ENCODE assay signal across 16 cellular contexts in genomic region chr16:9845661-9846361, GRCh38.
A peak's percentile ranks its signal among the peaks of the same experiment; 100 is the strongest.
DNase-seq lines count a peak whose midpoint lies in the region; ATAC-seq, FAIRE-seq and TF ChIP-seq lines count a peak whose summit lies in the region.
"Had no signal": no experiment of that assay in that cellular context is flagged by ENCODE, and none has a peak within 500 bp of the region (broad histone marks: within the 10 kb centered on the region; RNA-seq: fewer than 3 reads in every experiment).

No MANE protein-coding gene starts in this region.

- no peak overlapping the region for H2AFZ ChIP-seq in astrocyte (ENCODE audit: low read depth, low read length)

- DNase-seq in HS-5 (ENCODE audit: low read depth), result peak; percentile 85
- DNase-seq in astrocyte (ENCODE audit: low read depth), result peak; percentile 64
- peak; percentile 62 for DNase-seq in fibroblast of the aortic adventitia (ENCODE audit: low read depth)
- peak; percentile 59 for DNase-seq in stromal cell of bone marrow (ENCODE audit: low read depth)
- no peak for DNase-seq in NCI-H187 (lab: John Stamatoyannopoulos, UW)
- DNase-seq in NCI-H748 treated with DMSO at 0.1 percent for 48 hours (lab: John Stamatoyannopoulos, UW), result no peak
- DNase-seq: activated CD4-positive, alpha-beta T cell treated with anti-CD3 and anti-CD28 coated beads, Interleukin-2, amount 50 U/mL, for 4 hours; activated naive CD4-positive, alpha-beta T cell; hippocampal formation; psoas muscle; SHP77 had no signal

- no peaks in the 10 kb centered on the region for H4K20me1 ChIP-seq in astrocyte (ENCODE audit: insufficient read depth, low read length)
- H4K20me1 ChIP-seq: BLaER1 treated with 17β-estradiol and CSF1 and Interleukin-3, amounts not matched to agents 10 nM and 100 nM had no signal

- H3K27ac ChIP-seq in astrocyte (ENCODE audit: low read depth, low read length), result peak overlapping the region; percentile 70
- H3K27ac ChIP-seq: psoas muscle, VCaP had no signal

- no peak overlapping the region for H3K4me3 Mint-ChIP-seq in astrocyte (ENCODE audit: unreplicated experiment)
- H3K4me3 Mint-ChIP-seq: dendritic cell treated with granulocyte-macrophage colony-stimulating factor and Interleukin-4, amounts not matched to agents 40 ng/mL and 50 ng/mL, for 4 days had no signal

- no peaks in the 10 kb centered on the region for H3K9me3 ChIP-seq in astrocyte (ENCODE audit: insufficient read depth, low read depth, low read length)
- H3K9me3 ChIP-seq: BLaER1 treated with 17β-estradiol and CSF1 and Interleukin-3, amounts not matched to agents 10 nM and 100 nM; psoas muscle had no signal

- no peak for ATAC-seq in HG02852 (IDR thresholded peaks at IDR 0.05; ENCODE audit: unreplicated experiment)
- ATAC-seq: esophagus mucosa, psoas muscle had no signal

- H3K4me2 ChIP-seq in astrocyte (ENCODE audit: low read length), result peak overlapping the region; percentile 51

- no peak overlapping the region for H3K4me3 ChIP-seq in astrocyte (ENCODE audit: insufficient read depth, low read depth, low read length)
- H3K4me3 ChIP-seq in fibroblast of the aortic adventitia (ENCODE audit: low read depth, low read length), result no peak overlapping the region
- H3K4me3 ChIP-seq: BLaER1 treated with 17β-estradiol and CSF1 and Interleukin-3, amounts not matched to agents 10 nM and 100 nM; psoas muscle had no signal

- TF ChIP-seq CTCF in astrocyte (IDR thresholded peaks at IDR 0.05; ENCODE audit: insufficient read depth, low read depth, low read length), result no peak
- TF ChIP-seq CTCF in fibroblast of the aortic adventitia (IDR thresholded peaks at IDR 0.05; ENCODE audit: insufficient read depth, low read length), result no peak

- H3K9ac ChIP-seq in astrocyte (ENCODE audit: low read length), result peak overlapping the region; percentile 32

- H3K79me2 ChIP-seq in astrocyte (ENCODE audit: insufficient read depth, low read length), result no peaks in the 10 kb centered on the region

- H3K9me3 Mint-ChIP-seq in astrocyte (ENCODE audit: unreplicated experiment), result no peaks in the 10 kb centered on the region
- H3K9me3 Mint-ChIP-seq: dendritic cell treated with granulocyte-macrophage colony-stimulating factor and Interleukin-4, amounts not matched to agents 40 ng/mL and 50 ng/mL, for 4 days had no signal

- no peaks in the 10 kb centered on the region for H3K36me3 Mint-ChIP-seq in astrocyte (ENCODE audit: low read depth, unreplicated experiment)

- no peak overlapping the region for H3K27ac Mint-ChIP-seq in astrocyte (ENCODE audit: unreplicated experiment)
- H3K27ac Mint-ChIP-seq: dendritic cell treated with granulocyte-macrophage colony-stimulating factor and Interleukin-4, amounts not matched to agents 40 ng/mL and 50 ng/mL, for 4 days had no signal

- no peaks in the 10 kb centered on the region for H3K27me3 ChIP-seq in astrocyte (ENCODE audit: insufficient read depth, low read length)
- H3K27me3 ChIP-seq: BLaER1 treated with 17β-estradiol and CSF1 and Interleukin-3, amounts not matched to agents 10 nM and 100 nM had no signal

- peaks cover 20% of the 10 kb centered on the region for H3K4me1 Mint-ChIP-seq in astrocyte (ENCODE audit: low read depth, unreplicated experiment)

- H3K36me3 ChIP-seq in astrocyte (ENCODE audit: insufficient read depth, low read length), result no peaks in the 10 kb centered on the region
- H3K36me3 ChIP-seq: BLaER1 treated with 17β-estradiol and CSF1 and Interleukin-3, amounts not matched to agents 10 nM and 100 nM had no signal

- peaks cover 32% of the 10 kb centered on the region for H3K4me1 ChIP-seq in astrocyte (ENCODE audit: insufficient read depth, low read length)
- H3K4me1 ChIP-seq: psoas muscle had no signal

- FAIRE-seq in astrocyte (lab: Jason Lieb, UNC), result no peak

- peaks cover 1% of the 10 kb centered on the region for H3K27me3 Mint-ChIP-seq in astrocyte (ENCODE audit: low read depth, unreplicated experiment)
- H3K27me3 Mint-ChIP-seq: dendritic cell treated with granulocyte-macrophage colony-stimulating factor and Interleukin-4, amounts not matched to agents 40 ng/mL and 50 ng/mL, for 4 days had no signal

Comparison
In these comparisons a context has a peak if more than half of its experiments do, and no peak if none do; other contexts are left out.
1. DNase-seq: peak in HS-5 (single experiment), astrocyte (single experiment), fibroblast of the aortic adventitia (single experiment) and stromal cell of bone marrow (single experiment); none in NCI-H187 (0 of 2) and NCI-H748 treated with DMSO at 0.1 percent for 48 hours (single experiment).